ENCODE assay signal across 8 cellular contexts in genomic region chr18:32048507-32049091, GRCh38. TPM values are rescaled to one million over a fixed set of nuclear protein-coding genes. Genes with fewer than 3 reads are reported as not detected.
DNase-seq lines count a peak whose midpoint lies in the region; ATAC-seq and TF ChIP-seq lines count a peak whose summit lies in the region.

No MANE protein-coding gene starts in this region.

- H3K9me3 ChIP-seq in thyroid gland = no peaks in the 10 kb centered on the region

- no peaks in the 10 kb centered on the region for H3K9me3 Mint-ChIP-seq in activated CD8-positive, alpha-beta T cell treated with anti-CD3 and anti-CD28 coated beads, Interleukin-2, amount 10 ng/mL, durations not matched to agents 7 days and 5 days (ENCODE audit: insufficient read depth)

- H3K4me3 ChIP-seq in thyroid gland (replicated peaks in 1 of 3) = no peak overlapping the region

- no peaks in the 10 kb centered on the region for H3K27me3 Mint-ChIP-seq in activated CD8-positive, alpha-beta T cell treated with anti-CD3 and anti-CD28 coated beads, Interleukin-2, amount 10 ng/mL, durations not matched to agents 7 days and 5 days (ENCODE audit: low read depth)

- H3K4me3 Mint-ChIP-seq in activated CD8-positive, alpha-beta T cell treated with anti-CD3 and anti-CD28 coated beads, Interleukin-2, amount 10 ng/mL, durations not matched to agents 7 days and 5 days = peak overlapping the region; percentile 17

- H3K36me3 Mint-ChIP-seq in activated CD8-positive, alpha-beta T cell treated with anti-CD3 and anti-CD28 coated beads, Interleukin-2, amount 10 ng/mL, durations not matched to agents 7 days and 5 days (ENCODE audit: low read depth) = peaks cover 63% of the 10 kb centered on the region

- DNase-seq in A172 (ENCODE audit: low spot score) (peak; percentile 15), kidney tubule cell (ENCODE audit: low spot score) (peak; percentile 25), thyroid gland (peak; percentile 11 to 17), NCI-H2171 treated with DMSO at 0.1 percent for 48 hours (lab: John Stamatoyannopoulos, UW) (no peak), NCI-H82 (lab: John Stamatoyannopoulos, UW) (no peak)
- DNase-seq in activated CD8-positive, alpha-beta T cell treated with anti-CD3 and anti-CD28 coated beads, Interleukin-2, amount 10 ng/mL, durations not matched to agents 7 days and 5 days = peak; percentile 31

- 39 to 63% methylated on average over 4 of the region's 4 CpGs for WGBS in thyroid gland, 2 donors

- H3K27me3 ChIP-seq in thyroid gland = no peaks in the 10 kb centered on the region

- H3K27ac Mint-ChIP-seq in activated CD8-positive, alpha-beta T cell treated with anti-CD3 and anti-CD28 coated beads, Interleukin-2, amount 10 ng/mL, durations not matched to agents 7 days and 5 days = peak overlapping the region; percentile 85

- H3K27ac ChIP-seq in thyroid gland = no peak overlapping the region

- no peak for TF ChIP-seq POLR2A in thyroid gland (IDR thresholded peaks at IDR 0.05)

- H3K4me1 ChIP-seq in thyroid gland = peaks cover 0 to 12% of the 10 kb centered on the region in 2 donors

- CTCF ChIA-PET in activated CD8-positive, alpha-beta T cell treated with anti-CD3 and anti-CD28 coated beads, Interleukin-2, amount 10 ng/mL, durations not matched to agents 7 days and 5 days (lab: Charles Lee) = interaction anchor here (1.2 to 3.1 kb wide), 5 partner anchors 9 to 105 kb away, joined by 5 to 27 read pairs (median 9); partner anchors contain the start of gene TRAPPC8

- peaks cover 47% of the 10 kb centered on the region for H3K4me1 Mint-ChIP-seq in activated CD8-positive, alpha-beta T cell treated with anti-CD3 and anti-CD28 coated beads, Interleukin-2, amount 10 ng/mL, durations not matched to agents 7 days and 5 days (ENCODE audit: low read depth)

- intact Hi-C loops in thyroid gland (cut with DNase I) = no loop called here

- POLR2A ChIA-PET in activated CD8-positive, alpha-beta T cell treated with anti-CD3 and anti-CD28 coated beads, Interleukin-2, amount 10 ng/mL, durations not matched to agents 7 days and 5 days (lab: Charles Lee) = interaction anchor here (1.0 to 3.5 kb wide), 3 partner anchors 30 to 43 kb away, joined by 3 to 28 read pairs (median 14); partner anchors contain the start of genes RNF125 and RNF138

- no peak for TF ChIP-seq CTCF in thyroid gland (IDR thresholded peaks at IDR 0.05)

- no peaks in the 10 kb centered on the region for H3K36me3 ChIP-seq in thyroid gland

- peak; percentile 69 for ATAC-seq in GM18511 (IDR thresholded peaks at IDR 0.05; ENCODE audit: unreplicated experiment)
- ATAC-seq in HG03135 (IDR thresholded peaks at IDR 0.05; ENCODE audit: unreplicated experiment) = peak; percentile 76
- peak; percentile 62 for ATAC-seq in activated CD8-positive, alpha-beta T cell treated with anti-CD3 and anti-CD28 coated beads, Interleukin-2, amount 10 ng/mL, durations not matched to agents 7 days and 5 days

RNA-seq across cellular contexts. Expression of gene RNF125, which starts 30.0 kb away (rescaled TPM):
- 0.02 and 0.36 TPM in 2 replicates for total RNA-seq in A172 (2014; rRNA removed; shearing (Covaris generic))
- 10 to 100 TPM; 26.5 to 27.9 TPM for total RNA-seq in activated CD8-positive, alpha-beta T cell treated with anti-CD3 and anti-CD28 coated beads, Interleukin-2, amount 10 ng/mL, durations not matched to agents 7 days and 5 days
- 1 to 10 TPM; 1.3 to 6.7 (median 1.9) TPM for total RNA-seq in thyroid gland

RNA-seq across cellular contexts. Expression of gene RNF138, which starts 43.1 kb away (rescaled TPM):
- 40.6 and 65.3 TPM in 2 replicates for total RNA-seq in A172 (2014; rRNA removed; shearing (Covaris generic))
- total RNA-seq in activated CD8-positive, alpha-beta T cell treated with anti-CD3 and anti-CD28 coated beads, Interleukin-2, amount 10 ng/mL, durations not matched to agents 7 days and 5 days = 10 to 100 TPM; 84.2 to 94.3 TPM
- total RNA-seq in thyroid gland = 10 to 100 TPM; 10.7 to 62.7 (median 27.4) TPM

Comparison
In these comparisons a context has a peak if more than half of its experiments do, and no peak if none do; other contexts are left out.
1. DNase-seq: peak in A172 (single experiment), activated CD8-positive, alpha-beta T cell treated with anti-CD3 and anti-CD28 coated beads, Interleukin-2, amount 10 ng/mL, durations not matched to agents 7 days and 5 days (single experiment), kidney tubule cell (single experiment) and thyroid gland (2 of 2); none in NCI-H2171 treated with DMSO at 0.1 percent for 48 hours (single experiment) and NCI-H82 (single experiment).
2. Peak in every context shown above with its lines, with median percentiles within 50 percentile points of each other: ATAC-seq.